ENCODE assay signal across 17 cellular contexts in the genomic region with DNA sequence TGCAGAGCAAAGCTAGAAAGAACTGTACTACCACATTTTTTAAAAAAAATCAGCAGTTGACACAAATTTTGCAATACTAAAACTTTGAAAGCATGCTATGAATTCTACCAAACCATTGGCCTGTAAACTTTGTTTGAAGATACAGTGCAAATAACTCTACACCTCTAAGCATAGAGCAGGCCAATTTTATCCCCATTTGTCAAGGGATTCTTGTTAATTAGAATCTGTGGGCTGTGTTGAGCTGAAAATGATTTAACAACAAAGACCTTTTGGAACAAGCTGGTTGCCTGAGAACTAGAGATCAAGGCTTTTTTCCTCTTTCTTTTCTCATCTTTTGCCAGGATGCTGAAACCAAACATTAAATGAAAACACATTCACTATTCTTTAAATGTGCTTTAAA.
DNase-seq lines count a peak whose midpoint lies in the region; ATAC-seq and TF ChIP-seq lines count a peak whose summit lies in the region.
"Had no signal": no experiment of that assay in that cellular context is flagged by ENCODE, and none has a peak within 500 bp of the region (broad histone marks: within the 10 kb centered on the region; RNA-seq: fewer than 3 reads in every experiment).

No MANE protein-coding gene starts in this region.

- H3K27ac Mint-ChIP-seq in mesothelial cell of epicardium = peak overlapping the region; percentile 30
- no peak overlapping the region for H3K27ac Mint-ChIP-seq in endodermal cell
- H3K27ac Mint-ChIP-seq: IgD-negative memory B cell had no signal

- H3K9ac ChIP-seq in SK-N-SH (no peak overlapping the region), smooth muscle cell (ENCODE audit: low read depth) (no peak overlapping the region), endodermal cell (ENCODE audit: extremely low read depth, low read length, poor library complexity, severe bottlenecking) (no peak overlapping the region)
- H3K9ac ChIP-seq: BLaER1 had no signal

- no peak overlapping the region for H3K4me3 Mint-ChIP-seq in mesothelial cell of epicardium
- no peak overlapping the region for H3K4me3 Mint-ChIP-seq in endodermal cell
- H3K4me3 Mint-ChIP-seq: CD8-positive, alpha-beta memory T cell; IgD-negative memory B cell had no signal

- H3K36me3 Mint-ChIP-seq in mesothelial cell of epicardium = no peaks in the 10 kb centered on the region
- no peaks in the 10 kb centered on the region for H3K36me3 Mint-ChIP-seq in endodermal cell (ENCODE audit: low read depth)
- H3K36me3 Mint-ChIP-seq: IgD-negative memory B cell had no signal

- no peaks in the 10 kb centered on the region for H3K4me1 ChIP-seq in SK-N-SH (ENCODE audit: control insufficient read depth in 1 of 2, insufficient read depth in 2 of 2, low read depth in 1 of 2, low read length in 1 of 2)
- H3K4me1 ChIP-seq in smooth muscle cell (ENCODE audit: low read depth) = peaks cover 12% of the 10 kb centered on the region
- H3K4me1 ChIP-seq in endodermal cell (ENCODE audit: control insufficient read depth, insufficient read depth, low read length) = no peaks in the 10 kb centered on the region
- H3K4me1 ChIP-seq: BLaER1, Caco-2 had no signal

- TF ChIP-seq RAD21 in SK-N-SH (IDR thresholded peaks at IDR 0.05; ENCODE audit: low read length) = no peak

- H3K9me3 ChIP-seq in SK-N-SH (no peaks in the 10 kb centered on the region), smooth muscle cell (replicated peaks; ENCODE audit: low read depth) (no peaks in the 10 kb centered on the region), endodermal cell (ENCODE audit: control insufficient read depth, low read length) (no peaks in the 10 kb centered on the region)
- H3K9me3 ChIP-seq: BLaER1, Caco-2 had no signal

- H3K79me2 ChIP-seq in SK-N-SH (ENCODE audit: insufficient read depth) (no peaks in the 10 kb centered on the region), smooth muscle cell (ENCODE audit: low read depth) (no peaks in the 10 kb centered on the region)

- no peak for TF ChIP-seq EP300 in SK-N-SH (IDR thresholded peaks at IDR 0.05; ENCODE audit: borderline replicate concordance in 1 of 2, low read depth in 1 of 2, low read length in 1 of 2)

- H4K20me1 ChIP-seq in SK-N-SH (ENCODE audit: insufficient read depth) (no peaks in the 10 kb centered on the region), smooth muscle cell (ENCODE audit: low read depth) (no peaks in the 10 kb centered on the region)
- H4K20me1 ChIP-seq: BLaER1 had no signal

- no peaks in the 10 kb centered on the region for H3K9me3 Mint-ChIP-seq in mesothelial cell of epicardium
- no peaks in the 10 kb centered on the region for H3K9me3 Mint-ChIP-seq in endodermal cell

- TF ChIP-seq CTCF in SK-N-SH (IDR thresholded peaks at IDR 0.05) (no peak), mesothelial cell of epicardium (IDR thresholded peaks at IDR 0.05; ENCODE audit: unreplicated experiment) (no peak), smooth muscle cell (IDR thresholded peaks at IDR 0.05; ENCODE audit: borderline replicate concordance, insufficient read depth, poor library complexity, severe bottlenecking) (no peak), endodermal cell (conservative IDR thresholded peaks at IDR 0.05) (no peak)

- POLR2A ChIA-PET in SK-N-SH (lab: Yijun Ruan, JAX) = no interaction called here

- no peak for ATAC-seq in SK-N-SH treated with all-trans-retinoic acid at 6 μM for 48 hours
- ATAC-seq in GM19452 (IDR thresholded peaks at IDR 0.05; ENCODE audit: unreplicated experiment) = no peak

- H3K4me3 ChIP-seq in SK-N-SH (ENCODE audit: low read depth in 2 of 2, low read length in 1 of 2) = no peak overlapping the region
- H3K4me3 ChIP-seq in smooth muscle cell = no peak overlapping the region
- no peak overlapping the region for H3K4me3 ChIP-seq in endodermal cell (ENCODE audit: low read length)
- H3K4me3 ChIP-seq: BLaER1 had no signal

- H3K4me1 Mint-ChIP-seq in mesothelial cell of epicardium (peaks cover 33% of the 10 kb centered on the region), endodermal cell (peaks cover 15% of the 10 kb centered on the region)
- H3K4me1 Mint-ChIP-seq: CD8-positive, alpha-beta memory T cell; IgD-negative memory B cell had no signal

- H3K27me3 ChIP-seq in SK-N-SH (ENCODE audit: insufficient read depth) (no peaks in the 10 kb centered on the region), smooth muscle cell (ENCODE audit: low read depth) (no peaks in the 10 kb centered on the region), endodermal cell (ENCODE audit: control insufficient read depth, insufficient read depth, low read length, poor library complexity, severe bottlenecking) (no peaks in the 10 kb centered on the region)
- H3K27me3 ChIP-seq: BLaER1 had no signal

- no peaks in the 10 kb centered on the region for H3K9me2 ChIP-seq in SK-N-SH

- CTCF ChIA-PET in SK-N-SH (lab: Yijun Ruan, JAX) = interaction anchor here (1.3 kb wide), 1 partner anchor 14 kb away, joined by 3 read pairs; no protein-coding TSS in a partner anchor

- H3K27me3 Mint-ChIP-seq in mesothelial cell of epicardium (ENCODE audit: low read depth) (peaks cover 2% of the 10 kb centered on the region), endodermal cell (ENCODE audit: insufficient read depth) (no peaks in the 10 kb centered on the region)
- H3K27me3 Mint-ChIP-seq: CD8-positive, alpha-beta memory T cell; IgD-negative memory B cell had no signal

- H3K36me3 ChIP-seq in SK-N-SH (replicated peaks in 1 of 2; ENCODE audit: control insufficient read depth in 1 of 2, insufficient read depth in 2 of 2, low read length in 1 of 2) (no peaks in the 10 kb centered on the region), smooth muscle cell (ENCODE audit: low read depth) (no peaks in the 10 kb centered on the region), endodermal cell (ENCODE audit: control insufficient read depth, insufficient read depth, low read length) (no peaks in the 10 kb centered on the region)
- H3K36me3 ChIP-seq: BLaER1 had no signal

- H3F3A ChIP-seq in SK-N-SH (replicated peaks; ENCODE audit: insufficient read depth) = peaks cover 3% of the 10 kb centered on the region
- H3F3A ChIP-seq in smooth muscle cell (ENCODE audit: low read depth) = no peaks in the 10 kb centered on the region

- H3K27ac ChIP-seq in SK-N-SH (ENCODE audit: low read depth in 2 of 2, low read length in 1 of 2) = no peak overlapping the region
- H3K27ac ChIP-seq in smooth muscle cell (ENCODE audit: low read depth) = peak overlapping the region; percentile 9
- H3K27ac ChIP-seq in endodermal cell (ENCODE audit: low read depth, low read length) = no peak overlapping the region
- H3K27ac ChIP-seq: 22Rv1, BLaER1 had no signal

- no peak overlapping the region for H3K4me2 ChIP-seq in SK-N-SH
- H3K4me2 ChIP-seq in smooth muscle cell = peak overlapping the region; percentile 42
- H3K4me2 ChIP-seq: BLaER1 had no signal

- H2AFZ ChIP-seq in SK-N-SH (ENCODE audit: low read depth) (peak overlapping the region; percentile 54; the same call in 1 of the 2 replicates), smooth muscle cell (ENCODE audit: low read depth) (no peak overlapping the region)

- DNase-seq in SK-N-SH = no peak
- DNase-seq in astrocyte of the hippocampus (ENCODE audit: low read depth, low spot score) = peak; percentile 65
- no peak for DNase-seq in mesothelial cell of epicardium (ENCODE audit: low spot score in 2 of 2, unreplicated experiment in 2 of 2)
- DNase-seq in smooth muscle cell (lab: John Stamatoyannopoulos, UW; ENCODE audit: unreplicated experiment) = no peak
- no peak for DNase-seq in SK-N-DZ (ENCODE audit: low spot score)
- DNase-seq in endodermal cell = no peak
- DNase-seq: AML-193; Caco-2; CD8-positive, alpha-beta memory T cell; DND-41; GDM1; HCEC 1CT had no signal

TF ChIP-seq in SK-N-SH, 30 proteins besides CTCF, POLR2A, EP300 and RAD21:
- TF ChIP-seq FOSL2 (IDR thresholded peaks at IDR 0.05; ENCODE audit: borderline replicate concordance, low read depth) (no peak), RXRA (IDR thresholded peaks at IDR 0.05; ENCODE audit: borderline replicate concordance, low read depth) (no peak), TAF1 (IDR thresholded peaks at IDR 0.05; ENCODE audit: borderline replicate concordance, low read depth, low read length) (no peak), MXI1 (IDR thresholded peaks at IDR 0.05; ENCODE audit: low read depth, low read length) (no peak)
- TF ChIP-seq, protein P1, sequence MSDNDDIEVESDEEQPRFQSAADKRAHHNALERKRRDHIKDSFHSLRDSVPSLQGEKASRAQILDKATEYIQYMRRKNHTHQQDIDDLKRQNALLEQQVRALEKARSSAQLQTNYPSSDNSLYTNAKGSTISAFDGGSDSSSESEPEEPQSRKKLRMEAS (IDR thresholded peaks at IDR 0.05; ENCODE audit: low read depth) = no peak

TF ChIP-seq in SK-N-SH treated with all-trans-retinoic acid at 6 μM for 48 hours, 23 proteins besides CTCF, POLR2A, EP300 and RAD21 (continues in another document):
- TF ChIP-seq ZFP3 (CRISPR knock-in tag; IDR thresholded peaks at IDR 0.05) (no peak), GLIS3 (CRISPR knock-in tag; IDR thresholded peaks at IDR 0.05) (no peak), ZFP30 (CRISPR knock-in tag; IDR thresholded peaks at IDR 0.05) (no peak), BACH2 (CRISPR knock-in tag; IDR thresholded peaks at IDR 0.05; ENCODE audit: borderline replicate concordance) (no peak), ZNF70 (CRISPR knock-in tag; IDR thresholded peaks at IDR 0.05) (no peak)
- TF ChIP-seq, protein P2, sequence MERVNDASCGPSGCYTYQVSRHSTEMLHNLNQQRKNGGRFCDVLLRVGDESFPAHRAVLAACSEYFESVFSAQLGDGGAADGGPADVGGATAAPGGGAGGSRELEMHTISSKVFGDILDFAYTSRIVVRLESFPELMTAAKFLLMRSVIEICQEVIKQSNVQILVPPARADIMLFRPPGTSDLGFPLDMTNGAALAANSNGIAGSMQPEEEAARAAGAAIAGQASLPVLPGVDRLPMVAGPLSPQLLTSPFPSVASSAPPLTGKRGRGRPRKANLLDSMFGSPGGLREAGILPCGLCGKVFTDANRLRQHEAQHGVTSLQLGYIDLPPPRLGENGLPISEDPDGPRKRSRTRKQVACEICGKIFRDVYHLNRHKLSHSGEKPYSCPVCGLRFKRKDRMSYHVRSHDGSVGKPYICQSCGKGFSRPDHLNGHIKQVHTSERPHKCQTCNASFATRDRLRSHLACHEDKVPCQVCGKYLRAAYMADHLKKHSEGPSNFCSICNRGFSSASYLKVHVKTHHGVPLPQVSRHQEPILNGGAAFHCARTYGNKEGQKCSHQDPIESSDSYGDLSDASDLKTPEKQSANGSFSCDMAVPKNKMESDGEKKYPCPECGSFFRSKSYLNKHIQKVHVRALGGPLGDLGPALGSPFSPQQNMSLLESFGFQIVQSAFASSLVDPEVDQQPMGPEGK (CRISPR knock-in tag; IDR thresholded peaks at IDR 0.05; ENCODE audit: borderline replicate concordance) = no peak
